ENCODE assay signal across 8 cellular contexts in genomic region chr4:88458091-88458740, GRCh38. TPM values are rescaled to one million over a fixed set of nuclear protein-coding genes. Genes with fewer than 3 reads are reported as not detected.
A peak's percentile ranks its signal among the peaks of the same experiment; 100 is the strongest.
DNase-seq lines count a peak whose midpoint lies in the region; ATAC-seq, FAIRE-seq and TF ChIP-seq lines count a peak whose summit lies in the region.

No MANE protein-coding gene starts in this region.

- no peak for TF ChIP-seq EP300 in suprapubic skin (IDR thresholded peaks at IDR 0.05)

- H3K4me1 ChIP-seq in kidney (ENCODE audit: control insufficient read depth in 1 of 2, insufficient read depth in 1 of 2, low read depth in 1 of 2, low read length in 2 of 2), result no peaks in the 10 kb centered on the region
- H3K4me1 ChIP-seq in suprapubic skin, result peaks cover 17% of the 10 kb centered on the region

- POLR2A ChIA-PET in activated CD4-positive, alpha-beta T cell treated with anti-CD3 and anti-CD28 coated beads, Interleukin-2, amount 10 ng/mL, durations not matched to agents 7 days and 5 days (lab: Charles Lee), result interaction anchor here (0.7 kb wide), 1 partner anchor 31 kb away, joined by 3 read pairs; no protein-coding TSS in a partner anchor
- POLR2A ChIA-PET in activated CD4-positive, alpha-beta memory T cell treated with anti-CD3 and anti-CD28 coated beads for 36 hours (lab: Charles Lee), result interaction anchor here (2.1 to 2.3 kb wide), 2 partner anchors 80 to 174 kb away, joined by 8 to 33 read pairs; partner anchors contain the start of genes HERC6 and PPM1K

- H3K4me3 Mint-ChIP-seq in activated CD4-positive, alpha-beta T cell treated with anti-CD3 and anti-CD28 coated beads, Interleukin-2, amount 10 ng/mL, durations not matched to agents 7 days and 5 days, result peak overlapping the region; percentile 99
- peak overlapping the region; percentile 100 for H3K4me3 Mint-ChIP-seq in activated CD4-positive, alpha-beta memory T cell treated with anti-CD3 and anti-CD28 coated beads for 36 hours

- H3K36me3 ChIP-seq in kidney (ENCODE audit: control insufficient read depth in 1 of 2, insufficient read depth in 2 of 2, low read length in 2 of 2) (peaks cover 0 to 4% of the 10 kb centered on the region in 2 donors), suprapubic skin (peaks cover 9% of the 10 kb centered on the region)

- peak overlapping the region; percentile 65 to 78 for H3K4me3 ChIP-seq in kidney (ENCODE audit: low read length in 2 of 2)
- peak overlapping the region; percentile 74 for H3K4me3 ChIP-seq in suprapubic skin
- no peak overlapping the region for H3K4me3 ChIP-seq in lower leg skin (ENCODE audit: low read depth, poor library complexity, severe bottlenecking)

- no peak for ATAC-seq in HG02588 (IDR thresholded peaks at IDR 0.05; ENCODE audit: unreplicated experiment)

- CTCF ChIA-PET in activated CD4-positive, alpha-beta T cell treated with anti-CD3 and anti-CD28 coated beads, Interleukin-2, amount 10 ng/mL, durations not matched to agents 7 days and 5 days (lab: Charles Lee), result interaction anchor here (0.6 to 1.8 kb wide), 3 partner anchors 13 to 174 kb away, joined by 3 to 7 read pairs (median 6); partner anchors contain the start of gene PPM1K
- CTCF ChIA-PET in activated CD4-positive, alpha-beta memory T cell treated with anti-CD3 and anti-CD28 coated beads for 36 hours (lab: Charles Lee), result interaction anchor here (1.6 kb wide), 1 partner anchor 175 kb away, joined by 8 read pairs; the partner anchor contains the start of gene PPM1K

- H3K27me3 Mint-ChIP-seq in activated CD4-positive, alpha-beta T cell treated with anti-CD3 and anti-CD28 coated beads, Interleukin-2, amount 10 ng/mL, durations not matched to agents 7 days and 5 days, result no peaks in the 10 kb centered on the region
- H3K27me3 Mint-ChIP-seq in activated CD4-positive, alpha-beta memory T cell treated with anti-CD3 and anti-CD28 coated beads for 36 hours, result peaks cover 3% of the 10 kb centered on the region

- H3K9me3 ChIP-seq in kidney (ENCODE audit: control insufficient read depth in 1 of 2, low read length in 2 of 2) (no peaks in the 10 kb centered on the region), suprapubic skin (no peaks in the 10 kb centered on the region)

- peaks cover 61% of the 10 kb centered on the region for H3K4me1 Mint-ChIP-seq in activated CD4-positive, alpha-beta T cell treated with anti-CD3 and anti-CD28 coated beads, Interleukin-2, amount 10 ng/mL, durations not matched to agents 7 days and 5 days
- H3K4me1 Mint-ChIP-seq in activated CD4-positive, alpha-beta memory T cell treated with anti-CD3 and anti-CD28 coated beads for 36 hours (ENCODE audit: low read depth), result peaks cover 12% of the 10 kb centered on the region

- WGBS in suprapubic skin, result 63% methylated on average over 8 of the region's 8 CpGs
- 64 to 67% methylated on average over 8 of the region's 8 CpGs for WGBS in lower leg skin, 2 donors

- peak overlapping the region; percentile 100 for H3K27ac Mint-ChIP-seq in activated CD4-positive, alpha-beta T cell treated with anti-CD3 and anti-CD28 coated beads, Interleukin-2, amount 10 ng/mL, durations not matched to agents 7 days and 5 days
- peak overlapping the region; percentile 60 for H3K27ac Mint-ChIP-seq in activated CD4-positive, alpha-beta memory T cell treated with anti-CD3 and anti-CD28 coated beads for 36 hours

- H3K9ac ChIP-seq in kidney (ENCODE audit: low read length in 2 of 2), result no peak overlapping the region

- H3K27ac ChIP-seq in kidney (ENCODE audit: low read depth in 2 of 2, low read length in 2 of 2), result no peak overlapping the region
- H3K27ac ChIP-seq in suprapubic skin, result no peak overlapping the region

- intact Hi-C loops in activated CD4-positive, alpha-beta memory T cell treated with anti-CD3 and anti-CD28 coated beads for 36 hours (cut with micrococcal nuclease), result loop anchor here (5.0 to 10.0 kb wide), 2 partner anchors 134 to 837 kb away; partner anchors contain the start of gene HERC3
- intact Hi-C loops in kidney (cut with DNase I), result no loop called here
- intact Hi-C loops in lower leg skin (cut with DNase I; ENCODE audit: low total_unique reads), result loop anchor here (5.0 kb wide), 1 partner anchor 241 kb away; no protein-coding TSS in a partner anchor

- DNase-seq in activated CD4-positive, alpha-beta T cell treated with anti-CD3 and anti-CD28 coated beads, Interleukin-2, amount 10 ng/mL, durations not matched to agents 7 days and 5 days, result no peak
- no peak for DNase-seq in activated CD4-positive, alpha-beta T cell treated with anti-CD3 and anti-CD28 coated beads for 1 hour
- no peak for DNase-seq in activated CD4-positive, alpha-beta memory T cell treated with anti-CD3 and anti-CD28 coated beads for 36 hours
- DNase-seq in kidney (no peak), suprapubic skin (ENCODE audit: low spot score in 2 of 2) (no peak), lower leg skin (ENCODE audit: low spot score in 2 of 2) (no peak), HCEC 1CT (no peak)

- peaks cover 38% of the 10 kb centered on the region for H3K36me3 Mint-ChIP-seq in activated CD4-positive, alpha-beta T cell treated with anti-CD3 and anti-CD28 coated beads, Interleukin-2, amount 10 ng/mL, durations not matched to agents 7 days and 5 days (ENCODE audit: low read depth)
- H3K36me3 Mint-ChIP-seq in activated CD4-positive, alpha-beta memory T cell treated with anti-CD3 and anti-CD28 coated beads for 36 hours, result peaks cover 13% of the 10 kb centered on the region

- TF ChIP-seq CTCF in kidney (IDR thresholded peaks at IDR 0.05; ENCODE audit: borderline replicate concordance, extremely low read depth, insufficient read depth) (no peak), suprapubic skin (IDR thresholded peaks at IDR 0.05) (no peak), lower leg skin (IDR thresholded peaks at IDR 0.05) (no peak)

- no peak for TF ChIP-seq POLR2A in suprapubic skin (IDR thresholded peaks at IDR 0.05)
- TF ChIP-seq POLR2A in lower leg skin (IDR thresholded peaks at IDR 0.05), result no peak

- no peak for FAIRE-seq in kidney (lab: Jason Lieb, UNC)

- H3K27me3 ChIP-seq in suprapubic skin, result no peaks in the 10 kb centered on the region

- peaks cover 2% of the 10 kb centered on the region for H3K9me3 Mint-ChIP-seq in activated CD4-positive, alpha-beta T cell treated with anti-CD3 and anti-CD28 coated beads, Interleukin-2, amount 10 ng/mL, durations not matched to agents 7 days and 5 days
- no peaks in the 10 kb centered on the region for H3K9me3 Mint-ChIP-seq in activated CD4-positive, alpha-beta memory T cell treated with anti-CD3 and anti-CD28 coated beads for 36 hours

RNA-seq across cellular contexts. Expression of gene HERC5, which starts 1.3 kb away (rescaled TPM):
- 10 to 100 TPM; 47.8 to 49.2 TPM for total RNA-seq in activated CD4-positive, alpha-beta T cell treated with anti-CD3 and anti-CD28 coated beads, Interleukin-2, amount 10 ng/mL, durations not matched to agents 7 days and 5 days
- 10 to 100 TPM; 32.3 to 34.0 TPM for total RNA-seq in activated CD4-positive, alpha-beta memory T cell treated with anti-CD3 and anti-CD28 coated beads for 36 hours
- total RNA-seq in kidney (6.5 TPM), suprapubic skin (1 to 10 TPM; 1.1 to 2.8 (median 1.8) TPM), lower leg skin (1 to 10 TPM in 3 of 4 donors, under 1 TPM in 1; 0.51 to 2.7 (median 1.9) TPM)
- polyA plus RNA-seq in kidney (ENCODE audit: insufficient read depth, low read depth, low replicate concordance), result 4.7 TPM
